17 cellular contexts compared by ENCODE assay signal in genomic region chr2:3635171-3636008, GRCh38. TPM values are rescaled to one million over a fixed set of nuclear protein-coding genes. Genes with fewer than 3 reads are reported as not detected.
DNase-seq lines count a peak whose midpoint lies in the region; ATAC-seq and TF ChIP-seq lines count a peak whose summit lies in the region.
"Had no signal": no experiment of that assay in that cellular context is flagged by ENCODE, and none has a peak within 500 bp of the region (broad histone marks: within the 10 kb centered on the region; RNA-seq: fewer than 3 reads in every experiment).

No MANE protein-coding gene starts in this region.

- H4K5ac ChIP-seq in IMR-90 (ENCODE audit: low read depth, low read length): no peak overlapping the region

- no peak overlapping the region for H3K23ac ChIP-seq in IMR-90 (ENCODE audit: low read depth, low read length)

- intact Hi-C loops in IMR-90 (cut with micrococcal nuclease): no loop called here

- H4K20me1 ChIP-seq in IMR-90 (ENCODE audit: insufficient read depth, low read length): no peaks in the 10 kb centered on the region

- TF ChIP-seq CTCF in IMR-90 (conservative IDR thresholded peaks at IDR 0.05; ENCODE audit: low read depth, low read length): no peak
- no peak for TF ChIP-seq CTCF in fibroblast of villous mesenchyme (IDR thresholded peaks at IDR 0.05; ENCODE audit: insufficient read depth, low read depth, low read length)

- no peak overlapping the region for H3K4me3 Mint-ChIP-seq in stimulated activated naive B cell treated with anti-CD40 and anti-IgM and Interleukin-4, amounts not matched to agents 10 μg/mL and 1 μg/mL and 100 μg/mL, for 72 hours
- H3K4me3 Mint-ChIP-seq: activated CD4-positive, alpha-beta T cell treated with anti-CD3 and anti-CD28 coated beads, Interleukin-2, amount 10 ng/mL, durations not matched to agents 7 days and 5 days had no signal

- H3K36me3 Mint-ChIP-seq in stimulated activated naive B cell treated with anti-CD40 and anti-IgM and Interleukin-4, amounts not matched to agents 10 μg/mL and 1 μg/mL and 100 μg/mL, for 72 hours: no peaks in the 10 kb centered on the region

- no peak overlapping the region for H3K4me2 ChIP-seq in IMR-90 (ENCODE audit: low read depth, low read length)

- H3K9me3 Mint-ChIP-seq in stimulated activated naive B cell treated with anti-CD40 and anti-IgM and Interleukin-4, amounts not matched to agents 10 μg/mL and 1 μg/mL and 100 μg/mL, for 72 hours: no peaks in the 10 kb centered on the region
- H3K9me3 Mint-ChIP-seq: activated CD4-positive, alpha-beta T cell treated with anti-CD3 and anti-CD28 coated beads, Interleukin-2, amount 10 ng/mL, durations not matched to agents 7 days and 5 days had no signal

- H3K36me3 ChIP-seq in IMR-90 (ENCODE audit: control insufficient read depth, insufficient read depth, low read length): no peaks in the 10 kb centered on the region
- H3K36me3 ChIP-seq: thoracic aorta had no signal

- H3K4me1 ChIP-seq in IMR-90 (ENCODE audit: control insufficient read depth, insufficient read depth, low read length): no peaks in the 10 kb centered on the region; the same call in 1 of the 2 replicates

- H3K9me1 ChIP-seq in IMR-90 (ENCODE audit: insufficient read depth, low read length): no peaks in the 10 kb centered on the region

- peaks cover 9 to 19% of the 10 kb centered on the region in 2 donors for H3K27me3 Mint-ChIP-seq in stimulated activated naive B cell treated with anti-CD40 and anti-IgM and Interleukin-4, amounts not matched to agents 10 μg/mL and 1 μg/mL and 100 μg/mL, for 72 hours
- H3K27me3 Mint-ChIP-seq: activated CD4-positive, alpha-beta T cell treated with anti-CD3 and anti-CD28 coated beads, Interleukin-2, amount 10 ng/mL, durations not matched to agents 7 days and 5 days had no signal

- peak overlapping the region; percentile 56 for H3K27ac Mint-ChIP-seq in stimulated activated naive B cell treated with anti-CD40 and anti-IgM and Interleukin-4, amounts not matched to agents 10 μg/mL and 1 μg/mL and 100 μg/mL, for 72 hours
- H3K27ac Mint-ChIP-seq: activated CD4-positive, alpha-beta T cell treated with anti-CD3 and anti-CD28 coated beads, Interleukin-2, amount 10 ng/mL, durations not matched to agents 7 days and 5 days had no signal

- H2AK9ac ChIP-seq in IMR-90 (replicated peaks; ENCODE audit: low read depth, low read length, poor library complexity): no peak overlapping the region

- H3K14ac ChIP-seq in IMR-90 (replicated peaks; ENCODE audit: low read depth, low read length): no peak overlapping the region

- no peaks in the 10 kb centered on the region for H3K79me1 ChIP-seq in IMR-90 (ENCODE audit: low read depth in 1 of 2, low read length in 2 of 2)

- TF ChIP-seq RAD21 in IMR-90 (IDR thresholded peaks at IDR 0.05; ENCODE audit: low read length): no peak

- H2AFZ ChIP-seq in IMR-90 (replicated peaks; ENCODE audit: low read length, poor library complexity): peak overlapping the region; percentile 32

- no peak overlapping the region for H2BK20ac ChIP-seq in IMR-90 (ENCODE audit: low read depth, low read length)

- no peak overlapping the region for H4K91ac ChIP-seq in IMR-90 (ENCODE audit: insufficient read depth, low read depth, low read length)

- H3K9me3 ChIP-seq in IMR-90 (ENCODE audit: control insufficient read depth, insufficient read depth, low read length): no peaks in the 10 kb centered on the region
- H3K9me3 ChIP-seq: thoracic aorta had no signal

- no peak overlapping the region for H3K4ac ChIP-seq in IMR-90 (ENCODE audit: low read depth, low read length)

- no peak overlapping the region for H3K27ac ChIP-seq in IMR-90 (ENCODE audit: insufficient read depth, low read length)
- H3K27ac ChIP-seq: thoracic aorta had no signal

- in situ Hi-C loops in IMR-90 (cut with MboI; ENCODE audit: low sequenced_read_pairs): no loop called here

- H2BK5ac ChIP-seq in IMR-90 (ENCODE audit: low read depth, low read length, poor library complexity, severe bottlenecking): no peak overlapping the region

- POLR2A ChIA-PET in IMR-90 (lab: Charles Lee; ENCODE audit: unreplicated experiment): no interaction called here

- H3K18ac ChIP-seq in IMR-90 (ENCODE audit: low read depth, low read length): no peak overlapping the region

- H3K9ac ChIP-seq in IMR-90 (ENCODE audit: low read depth, low read length): no peak overlapping the region

- no peak overlapping the region for H2BK15ac ChIP-seq in IMR-90 (ENCODE audit: low read depth, low read length)

- no TSS peak for BruUV-seq in IMR-90 (replicated peaks; lab: Mats Ljungman, UMichigan)

- ATAC-seq in IMR-90 (ENCODE audit: low read depth) (peak; percentile 44), HG03565 (IDR thresholded peaks at IDR 0.05; ENCODE audit: unreplicated experiment) (no peak), GM18498 (IDR thresholded peaks at IDR 0.05; ENCODE audit: unreplicated experiment) (no peak)
- no peak for ATAC-seq in stimulated activated naive B cell treated with anti-CD40 and anti-IgM and Interleukin-4, amounts not matched to agents 10 μg/mL and 1 μg/mL and 100 μg/mL, for 72 hours (replicated peaks)

- dilution Hi-C loops in IMR-90 (cut with HindIII; ENCODE audit: low sequenced_read_pairs, unreplicated experiment): no loop called here

- no peak overlapping the region for H4K8ac ChIP-seq in IMR-90 (ENCODE audit: low read depth in 2 of 2, low read length in 2 of 2)

- no peak for TF ChIP-seq POLR2A in IMR-90 (IDR thresholded peaks at IDR 0.05; ENCODE audit: low read depth, low read length)

- no peak overlapping the region for H2AK5ac ChIP-seq in IMR-90 (ENCODE audit: low read depth, low read length)

- no peak overlapping the region for H2BK120ac ChIP-seq in IMR-90 (ENCODE audit: low read depth, low read length)

- WGBS in IMR-90 (ENCODE audit: extremely low coverage in 2 of 2, insufficient read length in 1 of 2), 2 experiments: 78% methylated on average over 21 of the region's 29 CpGs; no CpG with 5 or more reads in 1 of the 2 experiments

- no peaks in the 10 kb centered on the region for H3K4me1 Mint-ChIP-seq in stimulated activated naive B cell treated with anti-CD40 and anti-IgM and Interleukin-4, amounts not matched to agents 10 μg/mL and 1 μg/mL and 100 μg/mL, for 72 hours
- H3K4me1 Mint-ChIP-seq: activated CD4-positive, alpha-beta T cell treated with anti-CD3 and anti-CD28 coated beads, Interleukin-2, amount 10 ng/mL, durations not matched to agents 7 days and 5 days had no signal

- H3K56ac ChIP-seq in IMR-90 (ENCODE audit: extremely low read depth, insufficient read depth, low read length): no peak overlapping the region

- no peak overlapping the region for H3K4me3 ChIP-seq in IMR-90 (ENCODE audit: insufficient read depth, low read depth, low read length)
- H3K4me3 ChIP-seq in fibroblast of villous mesenchyme (ENCODE audit: low read depth, low read length): peak overlapping the region; percentile 42
- H3K4me3 ChIP-seq: thoracic aorta had no signal

- DNase-seq in NCI-H2171 treated with DMSO at 0.1 percent for 48 hours (lab: John Stamatoyannopoulos, UW): peak; percentile 44
- no peak for DNase-seq in NCI-H2171 (lab: John Stamatoyannopoulos, UW)
- DNase-seq in IMR-90: no peak
- DNase-seq in fibroblast of villous mesenchyme (ENCODE audit: low read depth): peak; percentile 64
- DNase-seq in stimulated activated naive B cell treated with anti-CD40 and anti-IgM and Interleukin-4, amounts not matched to agents 10 μg/mL and 1 μg/mL and 100 μg/mL, for 72 hours: no peak
- no peak for DNase-seq in NCI-H2196 treated with DMSO at 0.1 percent for 48 hours (lab: John Stamatoyannopoulos, UW; ENCODE audit: unreplicated experiment)
- DNase-seq: 8988T; activated CD4-positive, alpha-beta T cell treated with anti-CD3 and anti-CD28 coated beads, Interleukin-2, amount 10 ng/mL, durations not matched to agents 7 days and 5 days; mesendoderm; NK-92 treated with Interleukin-12 subunit alpha and Interleukin-12 subunit beta, amount 100 ng/mL, for 24 hours; occipital lobe; SHP77; stimulated activated CD4-positive, alpha-beta T cell treated with anti-CD3 and anti-CD28 coated beads, Interleukin-15, amount 100 ng/mL, for 24 hours had no signal

- peaks cover 9% of the 10 kb centered on the region; the same call in 1 of the 2 replicates for H3K27me3 ChIP-seq in IMR-90 (ENCODE audit: control insufficient read depth, insufficient read depth, low read length)

- CTCF ChIA-PET in IMR-90 (lab: Yijun Ruan, JAX): no interaction called here

TF ChIP-seq in IMR-90, 13 proteins besides CTCF, POLR2A, EP300 and RAD21:
- no peak for TF ChIP-seq MAZ (IDR thresholded peaks at IDR 0.05; ENCODE audit: borderline replicate concordance, low read depth, low read length)

RNA-seq across cellular contexts. Expression of gene ALLC, which starts 22.6 kb away (rescaled TPM):
- total RNA-seq in IMR-90 (2012; rRNA removed) (not detected in 2 replicates), fibroblast of villous mesenchyme (under 0.01 TPM in 1 of 2 replicates, not detected in the other)
- polyA plus RNA-seq in IMR-90 (2012; rRNA removed): not detected in 2 replicates
- not detected in 2 replicates for polyA plus RNA-seq in IMR-90 (2012; cell fraction: cytosol; rRNA removed)
- polyA plus RNA-seq in IMR-90 (2012; cell fraction: nucleus; rRNA removed; ENCODE audit: low replicate concordance): not detected in 2 replicates
- total RNA-seq: activated CD4-positive, alpha-beta T cell treated with anti-CD3 and anti-CD28 coated beads, Interleukin-2, amount 10 ng/mL, durations not matched to agents 7 days and 5 days; occipital lobe; T-helper 2 cell treated with Interferon-gamma antibody and Interleukin-4, amounts not matched to agents 100 ng/mL and 5 ng/mL, for 36 hours had no signal

RNA-seq across cellular contexts. Expression of gene COLEC11, which starts 40.5 kb away (rescaled TPM):
- total RNA-seq in IMR-90 (2012; rRNA removed) (under 0.01 and 0.28 TPM in 2 replicates), fibroblast of villous mesenchyme (0.43 and 1.6 TPM in 2 replicates)
- 0.24 and 0.55 TPM in 2 replicates for polyA plus RNA-seq in IMR-90 (2012; rRNA removed)
- polyA plus RNA-seq in IMR-90 (2012; cell fraction: cytosol; rRNA removed): 0.34 and 0.45 TPM in 2 replicates
- polyA plus RNA-seq in IMR-90 (2012; cell fraction: nucleus; rRNA removed; ENCODE audit: low replicate concordance): 0.12 TPM in 1 of 2 replicates, not detected in the other

Comparison
In these comparisons a context has a peak if more than half of its experiments do, and no peak if none do; other contexts are left out.
1. DNase-seq: peak in NCI-H2171 treated with DMSO at 0.1 percent for 48 hours (single experiment) and fibroblast of villous mesenchyme (single experiment); none in NCI-H2171 (single experiment), IMR-90 (single experiment), stimulated activated naive B cell treated with anti-CD40 and anti-IgM and Interleukin-4, amounts not matched to agents 10 μg/mL and 1 μg/mL and 100 μg/mL, for 72 hours (single experiment) and NCI-H2196 treated with DMSO at 0.1 percent for 48 hours (single experiment).